24 cellular contexts compared by ENCODE assay signal in genomic region chr17:44623070-44623725, GRCh38. TPM values are rescaled to one million over a fixed set of nuclear protein-coding genes. Genes with fewer than 3 reads are reported as not detected.
DNase-seq lines count a peak whose midpoint lies in the region; ATAC-seq, FAIRE-seq and TF ChIP-seq lines count a peak whose summit lies in the region.
"Had no signal": no experiment of that assay in that cellular context is flagged by ENCODE, and none has a peak within 500 bp of the region (broad histone marks: within the 10 kb centered on the region; RNA-seq: fewer than 3 reads in every experiment).

No MANE protein-coding gene starts in this region.

- H3K27me3 ChIP-seq in astrocyte (ENCODE audit: insufficient read depth, low read length) (no peaks in the 10 kb centered on the region), upper lobe of left lung (no peaks in the 10 kb centered on the region), transverse colon (no peaks in the 10 kb centered on the region)

- in situ Hi-C loops in transverse colon (cut with MboI; ENCODE audit: low pct_ligation_motif_present in 1 of 4, low pct_unique_long_range_greater_than_20kb in 1 of 4, low sequenced_read_pairs in 3 of 4) = no loop called here

- 72 to 83% methylated on average over 6 of the region's 6 CpGs for WGBS in upper lobe of left lung, 2 donors
- 88 to 96% methylated on average over 4 to 6 of the region's 6 CpGs for WGBS in transverse colon (ENCODE audit: low coverage in 1 of 2), 2 donors

- no peaks in the 10 kb centered on the region for H3K79me2 ChIP-seq in astrocyte (ENCODE audit: insufficient read depth, low read length)

- H2AFZ ChIP-seq in astrocyte (ENCODE audit: low read depth, low read length) = no peak overlapping the region
- H2AFZ ChIP-seq: PC-9 had no signal

- peak; percentile 38 for DNase-seq in HT1080 (ENCODE audit: low read depth)
- DNase-seq in astrocyte (ENCODE audit: low read depth) = peak; percentile 66
- peak; percentile 76 for DNase-seq in kidney tubule cell (ENCODE audit: low spot score)
- DNase-seq in upper lobe of left lung = no peak
- DNase-seq in transverse colon = no peak
- DNase-seq: activated CD4-positive, alpha-beta T cell treated with anti-CD3 and anti-CD28 coated beads for 4 hours; activated naive CD4-positive, alpha-beta T cell treated with anti-CD3 and anti-CD28 coated beads, Interleukin-2, amount 10 ng/mL, durations not matched to agents 7 days and 5 days; heart left ventricle; islet precursor cell; mucosa of descending colon; NCI-H1694 treated with DMSO at 0.1 percent for 48 hours; NCI-H510A treated with DMSO at 0.1 percent for 48 hours; PC-9; SK-N-SH; stimulated activated CD4-positive, alpha-beta T cell treated with anti-CD3 and anti-CD28 coated beads, Interleukin-4, amount 100 ng/mL, for 4 hours; T1000 had no signal

- no peaks in the 10 kb centered on the region for H4K20me1 ChIP-seq in astrocyte (ENCODE audit: insufficient read depth, low read length)

- H3K27ac ChIP-seq in C4-2B = no peak overlapping the region
- no peak overlapping the region for H3K27ac ChIP-seq in astrocyte (ENCODE audit: low read depth, low read length)
- no peak overlapping the region for H3K27ac ChIP-seq in upper lobe of left lung
- no peak overlapping the region for H3K27ac ChIP-seq in transverse colon
- H3K27ac ChIP-seq: esophagus muscularis mucosa, heart left ventricle, PC-9, suprapubic skin had no signal

- H3K9me3 ChIP-seq in astrocyte (ENCODE audit: insufficient read depth, low read depth, low read length) = no peaks in the 10 kb centered on the region
- no peaks in the 10 kb centered on the region for H3K9me3 ChIP-seq in upper lobe of left lung
- H3K9me3 ChIP-seq in transverse colon = no peaks in the 10 kb centered on the region
- H3K9me3 ChIP-seq: esophagus muscularis mucosa, heart left ventricle, mucosa of descending colon, SK-N-SH, suprapubic skin had no signal

- H3K36me3 ChIP-seq in astrocyte (ENCODE audit: insufficient read depth, low read length) (no peaks in the 10 kb centered on the region), upper lobe of left lung (no peaks in the 10 kb centered on the region), transverse colon (no peaks in the 10 kb centered on the region)
- H3K36me3 ChIP-seq: esophagus muscularis mucosa, heart left ventricle, suprapubic skin had no signal

- no peak overlapping the region for H3K9ac ChIP-seq in astrocyte (ENCODE audit: low read length)
- H3K9ac ChIP-seq: SK-N-SH had no signal

- peak; percentile 25 for TF ChIP-seq CTCF in C4-2B (conservative IDR thresholded peaks at IDR 0.05)
- no peak for TF ChIP-seq CTCF in astrocyte (IDR thresholded peaks at IDR 0.05; ENCODE audit: insufficient read depth, low read depth, low read length)
- no peak for TF ChIP-seq CTCF in upper lobe of left lung (IDR thresholded peaks at IDR 0.05)
- TF ChIP-seq CTCF in transverse colon (IDR thresholded peaks at IDR 0.05) = no peak

- H3K9me3 Mint-ChIP-seq in astrocyte (ENCODE audit: unreplicated experiment) = no peaks in the 10 kb centered on the region
- H3K9me3 Mint-ChIP-seq in activated T-helper 17 cell treated with anti-CD3 and anti-CD28 coated beads, Interleukin-2, amount 50 U/mL, for 72 hours = no peaks in the 10 kb centered on the region
- H3K9me3 Mint-ChIP-seq: activated naive CD4-positive, alpha-beta T cell treated with anti-CD3 and anti-CD28 coated beads, Interleukin-2, amount 10 ng/mL, durations not matched to agents 7 days and 5 days; brain; dendritic cell treated with granulocyte-macrophage colony-stimulating factor and Interleukin-4, amounts not matched to agents 40 ng/mL and 50 ng/mL, for 4 days had no signal

- H3K4me2 ChIP-seq in astrocyte (ENCODE audit: low read length) = no peak overlapping the region
- H3K4me2 ChIP-seq: PC-9, SK-N-SH had no signal

- intact Hi-C loops in transverse colon (cut with DNase I; ENCODE audit: low total_unique reads) = no loop called here

- H3K4me1 Mint-ChIP-seq in astrocyte (ENCODE audit: low read depth, unreplicated experiment) = peaks cover 7% of the 10 kb centered on the region
- no peaks in the 10 kb centered on the region for H3K4me1 Mint-ChIP-seq in activated T-helper 17 cell treated with anti-CD3 and anti-CD28 coated beads, Interleukin-2, amount 50 U/mL, for 72 hours
- H3K4me1 Mint-ChIP-seq: activated naive CD4-positive, alpha-beta T cell treated with anti-CD3 and anti-CD28 coated beads, Interleukin-2, amount 10 ng/mL, durations not matched to agents 7 days and 5 days had no signal

- H3K27ac Mint-ChIP-seq in astrocyte (ENCODE audit: unreplicated experiment) = no peak overlapping the region
- no peak overlapping the region for H3K27ac Mint-ChIP-seq in activated T-helper 17 cell treated with anti-CD3 and anti-CD28 coated beads, Interleukin-2, amount 50 U/mL, for 72 hours
- H3K27ac Mint-ChIP-seq: activated naive CD4-positive, alpha-beta T cell treated with anti-CD3 and anti-CD28 coated beads, Interleukin-2, amount 10 ng/mL, durations not matched to agents 7 days and 5 days; brain; CD14-positive monocyte; dendritic cell treated with granulocyte-macrophage colony-stimulating factor and Interleukin-4, amounts not matched to agents 40 ng/mL and 50 ng/mL, for 4 days had no signal

- ATAC-seq in GM18519 (IDR thresholded peaks at IDR 0.05; ENCODE audit: low FRiP score, unreplicated experiment) (no peak), upper lobe of left lung (ENCODE audit: low FRiP score in 2 of 2) (no peak)
- ATAC-seq in activated T-helper 17 cell treated with anti-CD3 and anti-CD28 coated beads, Interleukin-2, amount 50 U/mL, for 72 hours (replicated peaks) = no peak
- ATAC-seq: heart left ventricle, mucosa of descending colon had no signal

- H3K4me3 ChIP-seq in astrocyte (ENCODE audit: insufficient read depth, low read depth, low read length) = no peak overlapping the region
- no peak overlapping the region for H3K4me3 ChIP-seq in upper lobe of left lung
- no peak overlapping the region for H3K4me3 ChIP-seq in transverse colon
- H3K4me3 ChIP-seq: esophagus muscularis mucosa, heart left ventricle, mucosa of descending colon, PC-9, suprapubic skin had no signal

- H3K4me1 ChIP-seq in astrocyte (ENCODE audit: insufficient read depth, low read length) (peaks cover 4% of the 10 kb centered on the region), upper lobe of left lung (peaks cover 0 to 5% (median 0%) of the 10 kb centered on the region in 4 donors), transverse colon (no peaks in the 10 kb centered on the region)
- H3K4me1 ChIP-seq: esophagus muscularis mucosa, suprapubic skin had no signal

- H3K4me3 Mint-ChIP-seq in astrocyte (ENCODE audit: unreplicated experiment) = no peak overlapping the region
- no peak overlapping the region for H3K4me3 Mint-ChIP-seq in activated T-helper 17 cell treated with anti-CD3 and anti-CD28 coated beads, Interleukin-2, amount 50 U/mL, for 72 hours
- H3K4me3 Mint-ChIP-seq: activated naive CD4-positive, alpha-beta T cell treated with anti-CD3 and anti-CD28 coated beads, Interleukin-2, amount 10 ng/mL, durations not matched to agents 7 days and 5 days; brain; CD14-positive monocyte; dendritic cell treated with granulocyte-macrophage colony-stimulating factor and Interleukin-4, amounts not matched to agents 40 ng/mL and 50 ng/mL, for 4 days had no signal

- TF ChIP-seq POLR2A in upper lobe of left lung (IDR thresholded peaks at IDR 0.05) (no peak), transverse colon (IDR thresholded peaks at IDR 0.05) (no peak)

- TF ChIP-seq EP300 in upper lobe of left lung (IDR thresholded peaks at IDR 0.05) (no peak), transverse colon (IDR thresholded peaks at IDR 0.05; ENCODE audit: low read depth) (no peak)

- no peaks in the 10 kb centered on the region for H3K36me3 Mint-ChIP-seq in astrocyte (ENCODE audit: low read depth, unreplicated experiment)
- H3K36me3 Mint-ChIP-seq in activated T-helper 17 cell treated with anti-CD3 and anti-CD28 coated beads, Interleukin-2, amount 50 U/mL, for 72 hours (ENCODE audit: low read depth) = no peaks in the 10 kb centered on the region
- H3K36me3 Mint-ChIP-seq: activated naive CD4-positive, alpha-beta T cell treated with anti-CD3 and anti-CD28 coated beads, Interleukin-2, amount 10 ng/mL, durations not matched to agents 7 days and 5 days; brain; CD14-positive monocyte had no signal

- no peak for FAIRE-seq in astrocyte (lab: Jason Lieb, UNC)

- H3K27me3 Mint-ChIP-seq in astrocyte (ENCODE audit: low read depth, unreplicated experiment) = peaks cover 8% of the 10 kb centered on the region
- H3K27me3 Mint-ChIP-seq in activated T-helper 17 cell treated with anti-CD3 and anti-CD28 coated beads, Interleukin-2, amount 50 U/mL, for 72 hours = peaks cover 24% of the 10 kb centered on the region

RNA-seq across cellular contexts. Expression of gene MEIOC, which starts 33.1 kb away (rescaled TPM):
- 0.02 and 0.03 TPM in 2 replicates for total RNA-seq in HT1080 (2014; rRNA removed; shearing (Covaris generic))
- 1.6 and 2.4 TPM in 2 replicates for polyA plus RNA-seq in HT1080 (2015; cell fraction: cytosol; rRNA removed)
- 0.92 and 1.6 TPM in 2 replicates for polyA plus RNA-seq in HT1080 (2015; cell fraction: nucleus; rRNA removed)
- total RNA-seq in astrocyte = 0.45 and 0.55 TPM in 2 replicates
- total RNA-seq in activated T-helper 17 cell treated with anti-CD3 and anti-CD28 coated beads, Interleukin-2, amount 50 U/mL, for 72 hours = under 1 TPM in 1 of 2 donors, not detected in 1; 0.58 TPM
- under 1 TPM in 1 of 6 donors, not detected in 5; 0.17 TPM for total RNA-seq in upper lobe of left lung
- not detected for total RNA-seq in transverse colon
- total RNA-seq: heart left ventricle, PC-9, suprapubic skin had no signal

Comparison
In these comparisons a context has a peak if more than half of its experiments do, and no peak if none do; other contexts are left out.
1. DNase-seq: peak in HT1080 (single experiment), astrocyte (single experiment) and kidney tubule cell (single experiment); none in upper lobe of left lung (0 of 2) and transverse colon (single experiment).